13 cellular contexts compared by ENCODE assay signal in the genomic region with DNA sequence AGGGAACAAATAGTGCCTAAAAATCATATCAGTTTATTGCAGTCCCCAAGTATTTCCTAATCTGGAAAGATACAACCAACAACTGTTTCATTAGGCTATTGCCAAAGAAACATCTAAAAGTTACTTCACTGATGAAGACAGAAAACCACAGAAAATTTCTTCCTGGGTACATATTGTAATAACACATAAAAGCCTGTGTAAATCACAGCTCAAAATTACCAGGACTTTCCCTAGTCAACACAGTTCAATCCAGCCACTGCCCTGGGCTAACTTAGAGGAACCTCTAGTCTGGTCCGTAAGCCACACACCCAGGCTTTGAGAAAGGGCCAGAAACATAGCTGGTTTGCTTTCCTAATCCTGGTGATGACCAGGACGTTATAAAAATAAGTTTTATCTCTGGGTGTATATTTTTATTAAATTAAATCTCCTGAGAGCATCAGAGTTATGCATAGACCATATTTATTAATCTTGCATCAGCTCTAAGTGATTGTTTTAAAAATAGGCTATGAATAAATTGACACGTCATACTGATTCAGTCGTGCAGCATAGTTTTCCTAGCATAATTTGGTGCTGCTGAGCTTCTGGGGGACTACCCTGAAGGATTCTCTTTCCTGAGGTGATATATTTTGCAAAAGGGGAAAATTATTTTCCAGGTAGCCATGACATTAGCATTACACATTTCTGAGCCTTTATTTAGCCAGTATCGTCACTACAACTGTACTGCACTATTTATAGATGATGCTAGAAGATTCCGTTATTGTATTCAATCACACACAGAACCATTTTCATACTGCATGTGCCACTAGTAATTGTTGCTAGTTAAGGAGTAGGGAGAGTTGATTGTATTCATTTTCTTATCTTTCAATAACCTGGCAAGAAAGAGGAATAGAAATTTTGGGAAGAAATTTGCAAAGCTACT. TPM values are rescaled to one million over a fixed set of nuclear protein-coding genes. Genes with fewer than 3 reads are reported as not detected.
DNase-seq lines count a peak whose midpoint lies in the region; ATAC-seq, FAIRE-seq and TF ChIP-seq lines count a peak whose summit lies in the region.
"Had no signal": no experiment of that assay in that cellular context is flagged by ENCODE, and none has a peak within 500 bp of the region (broad histone marks: within the 10 kb centered on the region; RNA-seq: fewer than 3 reads in every experiment).

No MANE protein-coding gene starts in this region.

- no peak for TF ChIP-seq CTCF in ascending aorta (IDR thresholded peaks at IDR 0.05)
- no peak for TF ChIP-seq CTCF in D721Med (IDR thresholded peaks at IDR 0.05; ENCODE audit: insufficient read depth, missing control alignments)

- WGBS in mesendoderm (ENCODE audit: extremely low coverage, insufficient coverage, low lambda C conversion rate) = no CpG with 5 or more reads among the region's 6 CpGs

- intact Hi-C loops in ascending aorta (cut with DNase I) = loop anchor here (2.0 to 5.0 kb wide), 4 partner anchors 45 to 281 kb away; no protein-coding TSS in a partner anchor
- intact Hi-C loops in left ventricle myocardium superior (cut with micrococcal nuclease) = no loop called here

- no peaks in the 10 kb centered on the region for H3K79me2 ChIP-seq in mesendoderm (ENCODE audit: control insufficient read depth, insufficient read depth, low read length)

- no peak overlapping the region for H2BK120ac ChIP-seq in mesendoderm (ENCODE audit: low read depth, low read length)

- H3K36me3 ChIP-seq in ascending aorta = no peaks in the 10 kb centered on the region
- H3K36me3 ChIP-seq in mesendoderm (ENCODE audit: control insufficient read depth, insufficient read depth, low read length) = no peaks in the 10 kb centered on the region

- H3K4me3 Mint-ChIP-seq in effector memory CD8-positive, alpha-beta T cell = no peak overlapping the region
- H3K4me3 Mint-ChIP-seq: CD8-positive, alpha-beta T cell had no signal

- H3K4me2 ChIP-seq in mesendoderm (ENCODE audit: low read length) = no peak overlapping the region

- no peak overlapping the region for H3K56ac ChIP-seq in mesendoderm (ENCODE audit: low read length)

- H3K27me3 ChIP-seq in ascending aorta (no peaks in the 10 kb centered on the region), mesendoderm (ENCODE audit: insufficient read depth, low read length, poor library complexity) (no peaks in the 10 kb centered on the region)

- no peaks in the 10 kb centered on the region for H3K27me3 Mint-ChIP-seq in effector memory CD8-positive, alpha-beta T cell

- peak overlapping the region; percentile 50 to 69 for H3K27ac ChIP-seq in ascending aorta
- H3K27ac ChIP-seq in mesendoderm (ENCODE audit: low read depth, low read length) = no peak overlapping the region

- H3K4me1 ChIP-seq in ascending aorta (peaks cover 0 to 11% of the 10 kb centered on the region in 2 donors), mesendoderm (ENCODE audit: control insufficient read depth, low read depth, low read length) (no peaks in the 10 kb centered on the region)

- peak overlapping the region; percentile 24 to 28 for H3K4me3 ChIP-seq in ascending aorta
- H3K4me3 ChIP-seq in mesendoderm (ENCODE audit: low read length) = no peak overlapping the region

- no peak overlapping the region for H3K27ac Mint-ChIP-seq in effector memory CD8-positive, alpha-beta T cell
- H3K27ac Mint-ChIP-seq: CD8-positive, alpha-beta T cell had no signal

- H3K23ac ChIP-seq in mesendoderm (ENCODE audit: low read length) = no peak overlapping the region

- H3K9ac ChIP-seq in mesendoderm (ENCODE audit: low read length) = no peak overlapping the region

- H3K18ac ChIP-seq in mesendoderm (ENCODE audit: low read length) = no peak overlapping the region

- DNase-seq in GM04503 (ENCODE audit: low read depth) (peak; percentile 70), ascending aorta (ENCODE audit: low spot score in 2 of 2) (peak in 1 of 2 donors; percentile 87), left ventricle myocardium superior (no peak), stromal cell of bone marrow (ENCODE audit: low read depth) (peak; percentile 94), D721Med (ENCODE audit: insufficient read length, low spot score) (no peak), mesendoderm (no peak)
- DNase-seq in effector memory CD8-positive, alpha-beta T cell = no peak
- DNase-seq: activated T-cell treated with anti-CD3 and anti-CD28 coated beads, Interleukin-2, amount 50 U/mL, for 1 hour; CD8-positive, alpha-beta T cell; MV-4-11; NCI-H2227 treated with DMSO at 0.1 percent for 48 hours; RPMI8226 had no signal

- H3K9me3 Mint-ChIP-seq in effector memory CD8-positive, alpha-beta T cell = peaks cover 7 to 19% of the 10 kb centered on the region in 2 donors

- H3K4ac ChIP-seq in mesendoderm (ENCODE audit: low read depth, low read length) = no peak overlapping the region

- no peaks in the 10 kb centered on the region for H3K79me1 ChIP-seq in mesendoderm (ENCODE audit: low read length)

- H2BK5ac ChIP-seq in mesendoderm (ENCODE audit: low read length) = no peak overlapping the region

- no peak overlapping the region for H2AK5ac ChIP-seq in mesendoderm (ENCODE audit: low read length)

- H3K4me1 Mint-ChIP-seq in effector memory CD8-positive, alpha-beta T cell (ENCODE audit: low read depth in 2 of 2) = no peaks in the 10 kb centered on the region

- no peak overlapping the region for H4K5ac ChIP-seq in mesendoderm (ENCODE audit: low read length)

- H3K9me3 ChIP-seq in ascending aorta = no peaks in the 10 kb centered on the region

- H3K36me3 Mint-ChIP-seq in effector memory CD8-positive, alpha-beta T cell (ENCODE audit: insufficient read depth) = no peaks in the 10 kb centered on the region
- H3K36me3 Mint-ChIP-seq: CD8-positive, alpha-beta T cell had no signal

- no peak overlapping the region for H4K8ac ChIP-seq in mesendoderm (ENCODE audit: low read depth, low read length)

- no peak overlapping the region for H2BK15ac ChIP-seq in mesendoderm (replicated peaks; ENCODE audit: low read depth)

- FAIRE-seq in D721Med (lab: Jason Lieb, UNC) = no peak

- ATAC-seq in left ventricle myocardium superior = peak; percentile 95
- no peak for ATAC-seq in effector memory CD8-positive, alpha-beta T cell (replicated peaks)
- no peak for ATAC-seq in HG03354 (IDR thresholded peaks at IDR 0.05; ENCODE audit: poor library complexity, severe bottlenecking, unreplicated experiment)
- ATAC-seq: CD8-positive, alpha-beta T cell had no signal

RNA-seq across cellular contexts. Expression of a gene that starts 12.6 kb away (rescaled TPM):
- not detected for total RNA-seq in ascending aorta
- total RNA-seq in left ventricle myocardium superior = 1.3 TPM
- not detected for polyA plus RNA-seq in mesendoderm (2013, experiment 1 of 2)
- not detected for polyA plus RNA-seq in mesendoderm (2013, experiment 2 of 2)
- total RNA-seq: CD8-positive, alpha-beta T cell had no signal

Comparison
In these comparisons a context has a peak if more than half of its experiments do, and no peak if none do; other contexts are left out.
1. DNase-seq: peak in GM04503 (single experiment) and stromal cell of bone marrow (single experiment); none in left ventricle myocardium superior (single experiment), effector memory CD8-positive, alpha-beta T cell (0 of 3), D721Med (single experiment) and mesendoderm (single experiment).